ENCODE assay signal across 32 cellular contexts in genomic region chr3:128479558-128480086, GRCh38. TPM values are rescaled to one million over a fixed set of nuclear protein-coding genes. Genes with fewer than 3 reads are reported as not detected.
"Had no signal": no experiment of that assay in that cellular context is flagged by ENCODE, and none has a peak within 500 bp of the region (broad histone marks: within the 10 kb centered on the region; RNA-seq: fewer than 3 reads in every experiment).

No MANE protein-coding gene starts in this region.

- H3K36me3 Mint-ChIP-seq: naive B cell had no signal

- H3K27me3 ChIP-seq: ovary had no signal

- H3K4me3 ChIP-seq: esophagus muscularis mucosa, ovary, sigmoid colon, tibial nerve had no signal

- FAIRE-seq: astrocyte, islet of Langerhans, small intestine, TTC549 had no signal

- H3K36me3 ChIP-seq: brain microvascular endothelial cell, ovary, sigmoid colon, tibial nerve, WERI-Rb-1 had no signal

- H3K9me3 Mint-ChIP-seq: mesothelial cell of epicardium, naive B cell, nephron progenitor cell had no signal

- DNase-seq: activated CD4-positive, alpha-beta T cell treated with anti-CD3 and anti-CD28 coated beads for 48 hours; activated CD4-positive, alpha-beta T cell treated with anti-CD3 and anti-CD28 coated beads, Interleukin-2, amount 50 U/mL, for 48 hours; activated CD8-positive, alpha-beta memory T cell treated with anti-CD3 and anti-CD28 coated beads, Interleukin-2, amount 50 U/mL, for 4 hours; activated gamma-delta T cell; activated naive CD4-positive, alpha-beta T cell treated with anti-CD3 and anti-CD28 coated beads, Interleukin-2, amount 50 U/mL, for 16 hours; activated T-cell treated with anti-CD3 and anti-CD28 coated beads, Interleukin-2, amount 50 U/mL, for 1 hour; amniotic stem cell; brain microvascular endothelial cell; foreskin keratinocyte; naive B cell; nephron progenitor cell; ovary; sigmoid colon; small intestine; stimulated activated CD4-positive, alpha-beta T cell treated with anti-CD3 and anti-CD28 coated beads, Interleukin-1b, Interleukin-23, amount 100 ng/mL, for 48 hours; stimulated activated naive CD4-positive, alpha-beta T cell; WERI-Rb-1 had no signal

- H3K9me3 ChIP-seq: esophagus muscularis mucosa, ovary, sigmoid colon, tibial nerve had no signal

- H3K4me3 Mint-ChIP-seq: mesothelial cell of epicardium, nephron progenitor cell had no signal

- ATAC-seq: activated CD4-positive, CD25-positive, alpha-beta regulatory T cell treated with anti-CD3 and anti-CD28 coated beads, Interleukin-2, amount 50 U/mL, for 24 hours; foreskin keratinocyte had no signal

- H3K27ac Mint-ChIP-seq: nephron progenitor cell, progenitor cell of endocrine pancreas had no signal

- H3K27ac ChIP-seq: brain microvascular endothelial cell, esophagus muscularis mucosa, foreskin keratinocyte, ovary, tibial nerve, WERI-Rb-1 had no signal

RNA-seq across cellular contexts. Expression of gene DNAJB8, which starts 12.9 kb away (rescaled TPM):
- total RNA-seq: activated CD8-positive, alpha-beta memory T cell treated with anti-CD3 and anti-CD28 coated beads for 36 hours; astrocyte; cardiac septum; esophagus muscularis mucosa; foreskin keratinocyte; liver; mesothelial cell of epicardium; ovary; progenitor cell of endocrine pancreas; renal cortical epithelial cell; sigmoid colon; T-helper 1 cell treated with Interleukin-12 subunit alpha and Interleukin-12 subunit beta and Interleukin-4 antibody, amounts not matched to agents 30 ng/mL and 1 ng/mL, for 36 hours; temporal lobe; tibial nerve; urinary bladder had no signal
- polyA plus RNA-seq: foreskin keratinocyte, liver, ovary, sigmoid colon, small intestine, urinary bladder had no signal

RNA-seq across cellular contexts. Expression of gene GATA2, which starts 13.4 kb away (rescaled TPM):
- total RNA-seq: foreskin keratinocyte had no signal
- polyA plus RNA-seq: foreskin keratinocyte had no signal
